25 cellular contexts compared by ENCODE assay signal in the genomic region with DNA sequence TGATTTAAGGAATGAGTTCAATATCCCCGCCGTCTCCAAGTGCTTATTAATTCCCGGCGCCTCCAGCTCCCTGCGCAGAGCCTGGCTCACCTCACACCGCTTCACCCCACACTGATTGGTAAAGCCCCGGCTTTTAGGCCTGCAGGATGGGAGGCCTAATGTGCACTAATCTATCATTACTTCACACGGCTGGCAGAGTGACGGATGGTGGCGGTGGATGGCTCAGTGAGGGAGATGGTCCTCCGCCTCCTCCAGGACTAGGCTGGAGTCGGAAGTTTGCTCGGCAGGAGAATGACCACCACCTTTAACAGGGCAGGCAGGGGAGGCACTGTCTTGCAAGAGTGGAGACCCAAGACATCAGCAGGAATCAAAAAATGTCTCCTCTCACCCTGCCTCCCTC.
DNase-seq lines count a peak whose midpoint lies in the region; ATAC-seq, FAIRE-seq and TF ChIP-seq lines count a peak whose summit lies in the region.
"Had no signal": no experiment of that assay in that cellular context is flagged by ENCODE, and none has a peak within 500 bp of the region (broad histone marks: within the 10 kb centered on the region; RNA-seq: fewer than 3 reads in every experiment).

No MANE protein-coding gene starts in this region.

- TF ChIP-seq POLR2A in H1 (IDR thresholded peaks at IDR 0.05; ENCODE audit: control extremely low read depth in 1 of 2, low read depth in 2 of 2, low read length in 2 of 2): no peak

- H3K4me2 ChIP-seq in OCI-LY1 (ENCODE audit: low read length) (peak overlapping the region; percentile 88), H1 (ENCODE audit: insufficient read depth in 1 of 2, low read depth in 2 of 2, low read length in 2 of 2) (no peak overlapping the region), smooth muscle cell (no peak overlapping the region)
- H3K4me2 ChIP-seq: A549, KMS-11, PC-9 had no signal

- no peak overlapping the region; the same call in 1 of the 2 replicates for H4K8ac ChIP-seq in H1 (ENCODE audit: extremely low read depth, insufficient read depth, low read length)

- no peaks in the 10 kb centered on the region for H3K9me3 Mint-ChIP-seq in progenitor cell of endocrine pancreas (ENCODE audit: low read depth)
- H3K9me3 Mint-ChIP-seq: CD4-positive, alpha-beta memory T cell; H9; IgD-negative memory B cell had no signal

- H3K4me1 Mint-ChIP-seq in progenitor cell of endocrine pancreas (ENCODE audit: low read depth): peaks cover 3% of the 10 kb centered on the region
- H3K4me1 Mint-ChIP-seq: CD4-positive, alpha-beta memory T cell had no signal

- H3K4me3 ChIP-seq in OCI-LY1 (ENCODE audit: low read depth, low read length, poor library complexity, severe bottlenecking) (peak overlapping the region; percentile 66), H1 (ENCODE audit: extremely low read depth in 1 of 4, insufficient read depth in 2 of 4, low read depth in 3 of 4, low read length in 4 of 4) (no peak overlapping the region), smooth muscle cell (no peak overlapping the region)
- H3K4me3 ChIP-seq: A549, PC-9 had no signal

- H2BK12ac ChIP-seq in H1 (ENCODE audit: low read depth, low read length): peak overlapping the region; percentile 62; the same call in 1 of the 2 replicates

- H2BK15ac ChIP-seq in H1 (ENCODE audit: low read length): no peak overlapping the region

- peak overlapping the region; percentile 34; the same call in 1 of the 2 replicates for H2BK20ac ChIP-seq in H1 (ENCODE audit: low read length)

- H3K9me2 ChIP-seq in OCI-LY1 (ENCODE audit: low read depth, low read length): no peaks in the 10 kb centered on the region

- H3K36me3 ChIP-seq in OCI-LY1 (ENCODE audit: insufficient read depth, low read length) (no peaks in the 10 kb centered on the region), H1 (ENCODE audit: control insufficient read depth in 2 of 4, insufficient read depth in 4 of 4, low read length in 3 of 4) (no peaks in the 10 kb centered on the region), smooth muscle cell (ENCODE audit: low read depth) (no peaks in the 10 kb centered on the region)

- FAIRE-seq in H1 (lab: Jason Lieb, UNC): no peak
- FAIRE-seq: A549, GM19239 had no signal

- H3K9me3 ChIP-seq in OCI-LY1 (ENCODE audit: low read length): no peaks in the 10 kb centered on the region
- H3K9me3 ChIP-seq in H1 (ENCODE audit: insufficient read depth in 2 of 2, low read depth in 1 of 2, low read length in 1 of 2): no peaks in the 10 kb centered on the region
- no peaks in the 10 kb centered on the region for H3K9me3 ChIP-seq in smooth muscle cell (replicated peaks; ENCODE audit: low read depth)
- H3K9me3 ChIP-seq: A549 had no signal

- no peak for TF ChIP-seq RAD21 in H1 (IDR thresholded peaks at IDR 0.05 in 1 of 2, conservative IDR thresholded peaks at IDR 0.05 in 1 of 2; ENCODE audit: low read depth in 2 of 2, low read length in 2 of 2)

- POLR2A ChIA-PET in H1 (lab: Charles Lee; ENCODE audit: partially characterized antibody): interaction anchor here (0.6 kb wide), 1 partner anchor 24 kb away, joined by 4 read pairs; no protein-coding TSS in a partner anchor

- H3K9ac ChIP-seq in OCI-LY1 (ENCODE audit: low read length) (peak overlapping the region; percentile 91), H1 (replicated peaks in 1 of 4; ENCODE audit: extremely low read depth in 1 of 4, low read depth in 3 of 4, low read length in 3 of 4) (no peak overlapping the region), smooth muscle cell (ENCODE audit: low read depth) (no peak overlapping the region)
- H3K9ac ChIP-seq: KMS-11 had no signal

- no peak overlapping the region for H4K5ac ChIP-seq in H1 (ENCODE audit: insufficient read length, low read depth, low read length)

- TF ChIP-seq EP300 in H1 (IDR thresholded peaks at IDR 0.05; ENCODE audit: borderline replicate concordance in 1 of 2, low read depth in 2 of 2, low read length in 2 of 2): no peak

- no peak for TF ChIP-seq CTCF in OCI-LY1 (IDR thresholded peaks at IDR 0.05; ENCODE audit: low read length)
- no peak for TF ChIP-seq CTCF in H1 (IDR thresholded peaks at IDR 0.05; ENCODE audit: control extremely low read depth in 1 of 3, insufficient read depth in 1 of 3, low read depth in 1 of 3, low read length in 3 of 3)
- TF ChIP-seq CTCF in progenitor cell of endocrine pancreas (IDR thresholded peaks at IDR 0.05; ENCODE audit: unreplicated experiment): no peak
- no peak for TF ChIP-seq CTCF in smooth muscle cell (IDR thresholded peaks at IDR 0.05; ENCODE audit: borderline replicate concordance, insufficient read depth, poor library complexity, severe bottlenecking)

- H2BK120ac ChIP-seq in H1 (replicated peaks; ENCODE audit: low read depth, low read length): no peak overlapping the region

- H3K23ac ChIP-seq in H1 (ENCODE audit: insufficient read length): no peak overlapping the region

- H3K4me3 Mint-ChIP-seq in progenitor cell of endocrine pancreas (ENCODE audit: low read depth): no peak overlapping the region
- H3K4me3 Mint-ChIP-seq: CD4-positive, alpha-beta memory T cell; H9 had no signal

- H3K27me3 ChIP-seq in OCI-LY1 (ENCODE audit: insufficient read depth, low read length): no peaks in the 10 kb centered on the region
- H3K27me3 ChIP-seq in H1 (replicated peaks in 1 of 4; ENCODE audit: control insufficient read depth in 3 of 4, extremely low read depth in 1 of 4, insufficient read depth in 3 of 4, low read length in 3 of 4): no peaks in the 10 kb centered on the region
- peaks cover 24% of the 10 kb centered on the region for H3K27me3 ChIP-seq in smooth muscle cell (ENCODE audit: low read depth)

- H2AK5ac ChIP-seq in H1 (ENCODE audit: low read depth, low read length): no peak overlapping the region

- H3K4ac ChIP-seq in H1 (replicated peaks; ENCODE audit: insufficient read length, low read depth, low read length): no peak overlapping the region

- H3K23me2 ChIP-seq in H1 (ENCODE audit: low read depth, low read length): no peaks in the 10 kb centered on the region

- no peak for ATAC-seq in HG03280 (IDR thresholded peaks at IDR 0.05; ENCODE audit: unreplicated experiment)
- ATAC-seq in HG03460 (IDR thresholded peaks at IDR 0.05; ENCODE audit: unreplicated experiment): no peak

- H3K14ac ChIP-seq in H1 (ENCODE audit: insufficient read length): no peak overlapping the region

- peak overlapping the region; percentile 5 for H3K27ac Mint-ChIP-seq in progenitor cell of endocrine pancreas
- H3K27ac Mint-ChIP-seq: IgD-negative memory B cell had no signal

- peak; percentile 38 for DNase-seq in NCI-H2227 (lab: John Stamatoyannopoulos, UW; ENCODE audit: unreplicated experiment)
- no peak for DNase-seq in H1 (ENCODE audit: low read depth in 1 of 2, low spot score in 2 of 2)
- DNase-seq in progenitor cell of endocrine pancreas (ENCODE audit: low spot score, unreplicated experiment): no peak
- no peak for DNase-seq in activated effector memory CD4-positive, alpha-beta T cell treated with Interleukin-2 at 50 U/mL for 16 hours
- DNase-seq in smooth muscle cell (lab: John Stamatoyannopoulos, UW; ENCODE audit: unreplicated experiment): no peak
- DNase-seq: CD4-positive, alpha-beta memory T cell; DMS 273 treated with DMSO at 0.1 percent for 48 hours; DMS79 treated with DMSO at 0.1 percent for 48 hours; MM.1S; NCI-H1694; NCI-H2029 treated with DMSO at 0.1 percent for 48 hours; NCI-H226; NCI-H510A; PC-9; SHP77; T-helper 1 cell had no signal

- 87% methylated on average over 13 of the region's 13 CpGs; no CpG with 5 or more reads in 1 of the 2 experiments for WGBS in H1 (ENCODE audit: extremely low coverage in 1 of 2, insufficient coverage in 1 of 2, insufficient read length in 1 of 2, insufficient replicate concordance in 2 of 2, low coverage in 1 of 2, low lambda C conversion rate in 2 of 2, missing lambda C conversion rate in 1 of 2), 2 experiments
- WGBS in smooth muscle cell (ENCODE audit: low lambda C conversion rate): 87% methylated on average over 13 of the region's 13 CpGs

- H3K79me1 ChIP-seq in H1 (ENCODE audit: low read depth, low read length): peaks cover 3% of the 10 kb centered on the region; the same call in 1 of the 2 replicates

- H4K20me1 ChIP-seq in OCI-LY1 (ENCODE audit: insufficient read depth, low read length) (no peaks in the 10 kb centered on the region), H1 (replicated peaks in 1 of 2; ENCODE audit: control insufficient read depth in 1 of 2, insufficient read depth in 2 of 2, low read length in 2 of 2) (no peaks in the 10 kb centered on the region), smooth muscle cell (ENCODE audit: low read depth) (no peaks in the 10 kb centered on the region)

- peak overlapping the region; percentile 7; the same call in 1 of the 2 replicates for H2BK5ac ChIP-seq in H1 (ENCODE audit: low read depth, low read length)

- H2AFZ ChIP-seq in OCI-LY1 (ENCODE audit: low read length) (no peak overlapping the region), H1 (ENCODE audit: low read length) (0 out of 2 replicates have a peak overlapping the region, but pooled peaks have one; percentile 25), smooth muscle cell (ENCODE audit: low read depth) (no peak overlapping the region)
- H2AFZ ChIP-seq: PC-9 had no signal

- H3K36me3 Mint-ChIP-seq in progenitor cell of endocrine pancreas (ENCODE audit: insufficient read depth): no peaks in the 10 kb centered on the region
- H3K36me3 Mint-ChIP-seq: CD4-positive, alpha-beta memory T cell; IgD-negative memory B cell had no signal

- no peak overlapping the region for H3K18ac ChIP-seq in H1 (ENCODE audit: extremely low read depth, low read length)

- peaks cover 99% of the 10 kb centered on the region for H3K4me1 ChIP-seq in OCI-LY1 (ENCODE audit: insufficient read depth, low read length, severe bottlenecking)
- H3K4me1 ChIP-seq in H1 (replicated peaks in 1 of 4; ENCODE audit: control insufficient read depth in 3 of 4, insufficient read depth in 4 of 4, low read length in 3 of 4): peaks cover 0 to 8% (median 4%) of the 10 kb centered on the region in 4 experiments; a peak in 5 of 7 replicates
- no peaks in the 10 kb centered on the region for H3K4me1 ChIP-seq in smooth muscle cell (ENCODE audit: low read depth)
- H3K4me1 ChIP-seq: A549 had no signal

- H4K91ac ChIP-seq in H1 (replicated peaks; ENCODE audit: insufficient read length, low read length): no peak overlapping the region

- H3F3A ChIP-seq in OCI-LY1 (ENCODE audit: insufficient read depth, low read length): 0 out of 2 replicates have a peak, but pooled peaks cover 3% of the 10 kb centered on the region
- H3F3A ChIP-seq in smooth muscle cell (ENCODE audit: low read depth): no peaks in the 10 kb centered on the region

- H3K79me2 ChIP-seq in OCI-LY1 (ENCODE audit: insufficient read depth, low read length) (no peaks in the 10 kb centered on the region), H1 (ENCODE audit: control insufficient read depth in 1 of 2, insufficient read depth in 2 of 2, low read length in 2 of 2) (no peaks in the 10 kb centered on the region), smooth muscle cell (ENCODE audit: low read depth) (no peaks in the 10 kb centered on the region)

- CTCF ChIA-PET in H1 (lab: Charles Lee; ENCODE audit: partially characterized antibody): interaction anchor here (0.6 to 1.7 kb wide), 6 partner anchors 14 to 679 kb away, joined by 3 to 7 read pairs (median 4); no protein-coding TSS in a partner anchor

- H3K27ac ChIP-seq in OCI-LY1 (ENCODE audit: low read depth, low read length, poor library complexity, severe bottlenecking) (peak overlapping the region; percentile 100), H1 (ENCODE audit: low read depth, low read length) (no peak overlapping the region), smooth muscle cell (ENCODE audit: low read depth) (no peak overlapping the region)
- H3K27ac ChIP-seq: A549, KMS-11, PC-9, RWPE1 had no signal

- H3K56ac ChIP-seq in H1 (replicated peaks; ENCODE audit: insufficient read length, low read depth, low read length): no peak overlapping the region

- peaks cover 20% of the 10 kb centered on the region for H3K27me3 Mint-ChIP-seq in progenitor cell of endocrine pancreas
